ENCODE assay signal across 27 cellular contexts in the genomic region with DNA sequence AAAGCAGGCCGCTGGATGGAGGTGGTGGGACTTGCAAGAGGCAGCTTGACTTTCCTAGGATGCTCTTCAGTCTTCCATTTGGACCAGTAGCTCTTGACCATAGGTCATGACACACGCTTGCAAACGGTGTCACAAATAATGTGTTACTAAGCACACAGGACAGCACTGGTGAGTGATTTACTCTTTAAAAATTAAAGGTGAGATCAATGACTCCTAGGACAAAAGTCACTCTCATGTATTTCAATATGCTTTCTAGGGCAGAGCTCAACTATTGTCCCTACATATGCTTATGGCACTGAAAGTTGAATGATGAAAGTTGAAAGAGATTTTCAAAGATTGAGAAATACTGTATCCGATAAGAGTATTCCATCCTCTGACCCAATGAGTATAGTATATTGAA.
"Had no signal": no experiment of that assay in that cellular context is flagged by ENCODE, and none has a peak within 500 bp of the region (broad histone marks: within the 10 kb centered on the region; RNA-seq: fewer than 3 reads in every experiment).

No MANE protein-coding gene starts in this region.

- H3K36me3 ChIP-seq: stomach, suprapubic skin, thoracic aorta, thyroid gland, tibial artery, tibial nerve, transverse colon, upper lobe of left lung, upper lobe of right lung, uterus, vagina had no signal

- H3K27me3 ChIP-seq: stomach, suprapubic skin, testis, thyroid gland, tibial artery, tibial nerve, transverse colon, upper lobe of left lung, upper lobe of right lung, uterus, vagina had no signal

- H3K4me3 ChIP-seq: stomach, suprapubic skin, testis, thoracic aorta, thyroid gland, tibial artery, tibial nerve, transverse colon, upper lobe of left lung, upper lobe of right lung, uterus, vagina had no signal

- FAIRE-seq: urothelium cell line had no signal

- H3K9me3 ChIP-seq: stomach, suprapubic skin, testis, thoracic aorta, thyroid gland, tibial artery, tibial nerve, transverse colon, upper lobe of left lung, upper lobe of right lung, uterus, vagina had no signal

- H3K4me1 ChIP-seq: stomach, suprapubic skin, testis, thyroid gland, tibial artery, transverse colon, upper lobe of left lung, upper lobe of right lung, uterus, vagina had no signal

- DNase-seq: stimulated activated CD4-positive, alpha-beta T cell treated with anti-CD3 and anti-CD28 coated beads, Interleukin-2, amount 100 ng/mL, for 48 hours; stimulated activated CD4-positive, alpha-beta T cell treated with anti-CD3 and anti-CD28 coated beads, Interleukin-4, amount 100 ng/mL, for 1 hour; stimulated activated CD4-positive, alpha-beta T cell treated with anti-CD3 and anti-CD28 coated beads, Interleukin-4, amount 100 ng/mL, for 24 hours; stimulated activated CD4-positive, alpha-beta T cell treated with anti-CD3 and anti-CD28 coated beads, Interleukin-4, amount 100 ng/mL, for 4 hours; stimulated activated CD8-positive, alpha-beta memory T cell treated with anti-CD3 and anti-CD28 coated beads, Interleukin-4, amount 100 ng/mL, for 48 hours; stimulated activated naive B cell treated with anti-CD40 and anti-IgM and Interleukin-4, amounts not matched to agents 10 μg/mL and 1 μg/mL and 100 μg/mL, for 72 hours; stimulated activated naive CD4-positive, alpha-beta T cell; stimulated activated naive CD4-positive, alpha-beta T cell treated with Interleukin-2 at 50 U/mL for 16 hours; stimulated activated naive CD8-positive, alpha-beta T cell treated with anti-CD3 and anti-CD28 coated beads, Interleukin-15, amount 100 ng/mL, for 72 hours; stimulated activated naive CD8-positive, alpha-beta T cell treated with anti-CD3 and anti-CD28 coated beads, Interleukin-15, Interleukin-2, amounts not matched to agents 100 U/mL and 50 U/mL, for 24 hours; stomach; substantia nigra; testis; thyroid gland; tibial artery; transverse colon; trophoblast cell; upper lobe of left lung; upper lobe of right lung; uterus had no signal

- ATAC-seq: stimulated activated effector memory CD8-positive, alpha-beta T cell treated with anti-CD3 and anti-CD28 coated beads, Interleukin-12 subunit alpha, Interleukin-12 subunit beta, amount 100 ng/mL, for 72 hours; stimulated activated memory B cell treated with anti-CD40 and anti-IgM and Interleukin-4, amounts not matched to agents 10 μg/mL and 1 μg/mL and 100 μg/mL, for 72 hours; stimulated activated naive B cell treated with anti-CD40 and anti-IgM and Interleukin-4, amounts not matched to agents 10 μg/mL and 1 μg/mL and 100 μg/mL, for 72 hours; stimulated activated naive CD8-positive, alpha-beta T cell treated with anti-CD3 and anti-CD28 coated beads, Interleukin-15, amount 100 ng/mL, for 72 hours; stimulated activated naive CD8-positive, alpha-beta T cell treated with anti-CD3 and anti-CD28 coated beads, Interleukin-15, Interleukin-2, amounts not matched to agents 100 U/mL and 50 U/mL, for 24 hours; upper lobe of right lung had no signal

- H3K27ac ChIP-seq: stomach, suprapubic skin, testis, thoracic aorta, thyroid gland, tibial artery, tibial nerve, transverse colon, upper lobe of left lung, upper lobe of right lung, uterus, vagina had no signal
